29 cellular contexts compared by ENCODE assay signal in the genomic region with DNA sequence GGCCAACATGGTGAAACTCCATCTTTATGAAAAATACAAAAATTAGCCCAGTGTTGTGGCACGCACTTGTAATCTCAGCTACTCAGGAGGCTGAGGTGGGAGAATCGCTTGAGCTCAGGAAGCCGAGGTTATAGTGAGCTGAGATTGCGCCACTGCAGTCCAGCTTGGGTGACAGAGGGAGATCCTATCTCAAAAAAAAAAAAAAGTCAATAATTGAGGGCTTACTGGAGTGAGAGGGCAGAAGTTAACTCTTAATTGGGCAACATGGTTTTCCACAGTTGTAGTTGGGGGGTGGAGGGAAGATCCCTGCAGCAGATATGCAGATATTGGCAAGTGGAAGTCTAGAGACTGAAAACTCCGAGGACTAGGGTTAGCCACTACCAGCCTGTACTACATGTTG.
"Had no signal": no experiment of that assay in that cellular context is flagged by ENCODE, and none has a peak within 500 bp of the region (broad histone marks: within the 10 kb centered on the region; RNA-seq: fewer than 3 reads in every experiment).

No MANE protein-coding gene starts in this region.

- H3K27me3 ChIP-seq: cardiac muscle cell had no signal

- H3K4me3 ChIP-seq: cardiac muscle cell, SK-N-MC had no signal

- H3K9me3 Mint-ChIP-seq: activated CD4-positive, alpha-beta memory T cell treated with anti-CD3 and anti-CD28 coated beads, Interleukin-2, amount 10 ng/mL, durations not matched to agents 7 days and 5 days; activated CD4-positive, alpha-beta T cell treated with anti-CD3 and anti-CD28 coated beads, Interleukin-2, amount 10 ng/mL, durations not matched to agents 7 days and 5 days; activated naive CD4-positive, alpha-beta T cell treated with anti-CD3 and anti-CD28 coated beads for 36 hours; activated T-helper 17 cell treated with anti-CD3 and anti-CD28 coated beads, Interleukin-2, amount 50 U/mL, for 72 hours; brain had no signal

- ATAC-seq: activated T-helper 17 cell treated with anti-CD3 and anti-CD28 coated beads, Interleukin-2, amount 50 U/mL, for 72 hours; Panc1; Right ventricle myocardium inferior; T-cell had no signal

- H3K36me3 ChIP-seq: cardiac muscle cell had no signal

- H3K36me3 Mint-ChIP-seq: activated naive CD8-positive, alpha-beta T cell; brain; T-cell had no signal

- H3K4me1 Mint-ChIP-seq: activated CD4-positive, alpha-beta memory T cell treated with anti-CD3 and anti-CD28 coated beads, Interleukin-2, amount 10 ng/mL, durations not matched to agents 7 days and 5 days; activated CD4-positive, alpha-beta T cell treated with anti-CD3 and anti-CD28 coated beads, Interleukin-2, amount 10 ng/mL, durations not matched to agents 7 days and 5 days; activated T-helper 17 cell treated with anti-CD3 and anti-CD28 coated beads, Interleukin-2, amount 50 U/mL, for 72 hours; brain; T-cell had no signal

- H3K27ac Mint-ChIP-seq: activated CD4-positive, alpha-beta memory T cell treated with anti-CD3 and anti-CD28 coated beads, Interleukin-2, amount 10 ng/mL, durations not matched to agents 7 days and 5 days; activated CD4-positive, alpha-beta T cell treated with anti-CD3 and anti-CD28 coated beads, Interleukin-2, amount 10 ng/mL, durations not matched to agents 7 days and 5 days; activated naive CD4-positive, alpha-beta T cell treated with anti-CD3 and anti-CD28 coated beads for 36 hours; activated naive CD8-positive, alpha-beta T cell; activated T-helper 17 cell treated with anti-CD3 and anti-CD28 coated beads, Interleukin-2, amount 50 U/mL, for 72 hours; brain; T-cell had no signal

- DNase-seq: activated CD4-positive, alpha-beta memory T cell treated with anti-CD3 and anti-CD28 coated beads, Interleukin-2, amount 10 ng/mL, durations not matched to agents 7 days and 5 days; activated CD4-positive, alpha-beta T cell treated with anti-CD3 and anti-CD28 coated beads, Interleukin-2, amount 10 ng/mL, durations not matched to agents 7 days and 5 days; activated CD4-positive, CD25-positive, alpha-beta regulatory T cell; activated gamma-delta T cell; activated naive CD4-positive, alpha-beta T cell treated with anti-CD3 and anti-CD28 coated beads for 36 hours; activated T-cell treated with anti-CD3 and anti-CD28 coated beads for 4 hours; activated T-cell treated with anti-CD3 and anti-CD28 coated beads, Interleukin-2, amount 50 U/mL, for 48 hours; amygdala; Kasumi-1; MV-4-11; NCI-H1105; NCI-H1436; NCI-H1694 treated with DMSO at 0.1 percent for 48 hours; NCI-H2029 treated with DMSO at 0.1 percent for 48 hours; NCI-H345; NCI-H510A; NCI-H526 treated with DMSO at 0.1 percent for 48 hours; NCI-H82; RPMI8226; T-cell; T-helper 2 cell; T1000 had no signal

- H3K4me3 Mint-ChIP-seq: activated CD4-positive, alpha-beta memory T cell treated with anti-CD3 and anti-CD28 coated beads, Interleukin-2, amount 10 ng/mL, durations not matched to agents 7 days and 5 days; activated CD4-positive, alpha-beta T cell treated with anti-CD3 and anti-CD28 coated beads, Interleukin-2, amount 10 ng/mL, durations not matched to agents 7 days and 5 days; activated naive CD4-positive, alpha-beta T cell treated with anti-CD3 and anti-CD28 coated beads for 36 hours; activated naive CD8-positive, alpha-beta T cell; activated T-helper 17 cell treated with anti-CD3 and anti-CD28 coated beads, Interleukin-2, amount 50 U/mL, for 72 hours; brain; T-cell had no signal

- H3K27ac ChIP-seq: cardiac muscle cell, SK-N-MC had no signal
